Comparison of ENCODE assay signal across 9 cellular contexts in the genomic region with DNA sequence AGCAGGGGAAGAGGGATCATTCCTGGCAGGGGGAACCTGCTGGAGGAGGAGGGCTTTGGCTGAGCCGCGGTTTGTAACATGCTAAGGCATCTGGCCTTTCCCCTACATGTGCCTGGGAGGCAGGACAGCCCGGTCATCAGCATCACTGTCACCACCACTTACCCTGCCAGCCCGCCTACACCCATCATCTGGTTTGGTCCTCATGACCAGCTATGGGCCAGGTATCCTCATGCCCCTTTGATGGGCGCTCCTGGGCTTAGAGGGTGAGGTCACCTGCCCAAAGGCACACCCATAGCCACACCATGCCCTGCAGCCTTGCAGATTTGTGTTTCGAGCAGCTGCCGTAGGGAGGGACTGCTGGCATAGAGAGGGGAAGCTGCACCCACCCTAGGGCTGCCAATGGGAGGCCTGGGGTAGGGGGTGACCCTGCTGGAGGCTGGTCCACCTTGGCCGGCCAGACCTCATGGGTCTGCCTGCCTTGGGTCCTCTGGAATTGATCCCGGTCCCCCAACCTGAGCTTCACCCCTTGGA. TPM values are rescaled to one million over a fixed set of nuclear protein-coding genes. Genes with fewer than 3 reads are reported as not detected.
DNase-seq lines count a peak whose midpoint lies in the region; ATAC-seq and TF ChIP-seq lines count a peak whose summit lies in the region.
"Had no signal": no experiment of that assay in that cellular context is flagged by ENCODE, and none has a peak within 500 bp of the region (broad histone marks: within the 10 kb centered on the region; RNA-seq: fewer than 3 reads in every experiment).

No MANE protein-coding gene starts in this region.

- intact Hi-C loops in psoas muscle (cut with DNase I) = no loop called here

- CTCF ChIA-PET in RWPE1 (lab: Yijun Ruan, JAX) = interaction anchor here (0.8 kb wide), 1 partner anchor 10 kb away, joined by 3 read pairs; no protein-coding TSS in a partner anchor

- TF ChIP-seq CTCF in RWPE1 (conservative IDR thresholded peaks at IDR 0.05; ENCODE audit: low read depth) = no peak
- no peak for TF ChIP-seq CTCF in fibroblast of villous mesenchyme (IDR thresholded peaks at IDR 0.05; ENCODE audit: insufficient read depth, low read depth, low read length)
- TF ChIP-seq CTCF in psoas muscle (IDR thresholded peaks at IDR 0.05) = no peak

- peaks cover 11% of the 10 kb centered on the region for H3K4me1 ChIP-seq in psoas muscle

- peak overlapping the region; percentile 36 for H3K4me3 ChIP-seq in fibroblast of villous mesenchyme (ENCODE audit: low read depth, low read length)
- H3K4me3 ChIP-seq in psoas muscle = peak overlapping the region; percentile 53
- no peak overlapping the region for H3K4me3 ChIP-seq in MG63

- POLR2A ChIA-PET in RWPE1 (lab: Yijun Ruan, JAX; ENCODE audit: low non-redundant PET) = no interaction called here

- WGBS in psoas muscle, 3 donors = 28 to 47% (median 30%) methylated on average over 9 of the region's 9 CpGs

- no peak for ATAC-seq in psoas muscle
- no peak for ATAC-seq in GM21737 (IDR thresholded peaks at IDR 0.05; ENCODE audit: unreplicated experiment)

- peaks cover 0 to 74% (median 24%) of the 10 kb centered on the region in 3 donors for H3K27me3 ChIP-seq in psoas muscle (ENCODE audit: insufficient read depth in 3 of 3, low read length in 2 of 3)
- no peaks in the 10 kb centered on the region for H3K27me3 ChIP-seq in MG63

- H3K36me3 ChIP-seq in psoas muscle (ENCODE audit: insufficient read depth in 1 of 2, low read depth in 1 of 2) = no peaks in the 10 kb centered on the region
- H3K36me3 ChIP-seq in MG63 = no peaks in the 10 kb centered on the region

- DNase-seq in Daoy (ENCODE audit: low read depth) (peak; percentile 39), RWPE1 (ENCODE audit: low spot score) (peak; percentile 24), fibroblast of villous mesenchyme (ENCODE audit: low read depth) (no peak), psoas muscle (peak in 1 of 2 donors; percentile 47), MG63 (no peak)
- DNase-seq in activated CD8-positive, alpha-beta memory T cell treated with anti-CD3 and anti-CD28 coated beads, Interleukin-2, amount 50 U/mL, for 4 hours = no peak
- no peak for DNase-seq in stimulated activated CD4-positive, alpha-beta T cell treated with anti-CD3 and anti-CD28 coated beads, Interleukin-15, amount 100 ng/mL, for 24 hours

- no peaks in the 10 kb centered on the region for H3K9me3 ChIP-seq in psoas muscle
- H3K9me3 ChIP-seq in MG63 = no peaks in the 10 kb centered on the region

- H3K27ac ChIP-seq in RWPE1 (peak overlapping the region; percentile 95), psoas muscle (peak overlapping the region; percentile 41)

RNA-seq across cellular contexts. Expression of a gene that starts 2.6 kb away (rescaled TPM):
- not detected in 2 replicates for total RNA-seq in Daoy (2014; rRNA removed; shearing (Covaris generic))
- 52.8 and 61.3 TPM in 2 replicates for total RNA-seq in fibroblast of villous mesenchyme
- total RNA-seq in psoas muscle = 1 to 10 TPM; 1.7 to 2.9 (median 2.6) TPM
- 1 to 10 TPM; 1.8 to 3.8 (median 2.8) TPM for polyA plus RNA-seq in psoas muscle
- total RNA-seq in MG63 (2014; rRNA removed; shearing (Covaris generic); ENCODE audit: low replicate concordance) = 2.0 TPM in 1 of 2 replicates, not detected in the other
- total RNA-seq: T-helper 2 cell treated with Interferon-gamma antibody and Interleukin-4, amounts not matched to agents 100 ng/mL and 5 ng/mL, for 36 hours had no signal

RNA-seq across cellular contexts. Expression of a gene that starts 29.6 kb away (rescaled TPM):
- not detected in 2 replicates for total RNA-seq in Daoy (2014; rRNA removed; shearing (Covaris generic))
- not detected in 2 replicates for total RNA-seq in fibroblast of villous mesenchyme
- total RNA-seq in psoas muscle = not detected
- polyA plus RNA-seq in psoas muscle = not detected
- total RNA-seq in MG63 (2014; rRNA removed; shearing (Covaris generic); ENCODE audit: low replicate concordance) = not detected in 2 replicates
- total RNA-seq: T-helper 2 cell treated with Interferon-gamma antibody and Interleukin-4, amounts not matched to agents 100 ng/mL and 5 ng/mL, for 36 hours had no signal

RNA-seq across cellular contexts. Expression of a gene that starts 38.3 kb away (rescaled TPM):
- total RNA-seq in Daoy (2014; rRNA removed; shearing (Covaris generic)) = 3.3 TPM in 2 replicates
- total RNA-seq in fibroblast of villous mesenchyme = 10.4 and 13.5 TPM in 2 replicates
- total RNA-seq in psoas muscle = 1 to 10 TPM; 3.5 to 6.0 (median 3.9) TPM
- polyA plus RNA-seq in psoas muscle = 1 to 10 TPM; 2.2 to 3.1 (median 3.1) TPM
- 2.4 and 5.4 TPM in 2 replicates for total RNA-seq in MG63 (2014; rRNA removed; shearing (Covaris generic); ENCODE audit: low replicate concordance)

Comparison
In these comparisons a context has a peak if more than half of its experiments do, and no peak if none do; other contexts are left out.
1. DNase-seq: peak in Daoy (single experiment) and RWPE1 (single experiment); none in fibroblast of villous mesenchyme (single experiment), activated CD8-positive, alpha-beta memory T cell treated with anti-CD3 and anti-CD28 coated beads, Interleukin-2, amount 50 U/mL, for 4 hours (single experiment), stimulated activated CD4-positive, alpha-beta T cell treated with anti-CD3 and anti-CD28 coated beads, Interleukin-15, amount 100 ng/mL, for 24 hours (single experiment) and MG63 (single experiment).
2. RNA of a gene that starts 2.6 kb away (total RNA-seq): 52.8 to 61.3 TPM in fibroblast of villous mesenchyme; 1.7 to 2.9 TPM in psoas muscle, 2.0 TPM in MG63 and not detected in Daoy; every median in the first group is over 10 times any median in the second.